2 cellular contexts compared by ENCODE assay signal in genomic region chr11:96254854-96255253, GRCh38.
TF ChIP-seq lines count a peak whose summit lies in the region.

No MANE protein-coding gene starts in this region.

TF ChIP-seq in WTC11, 78 proteins besides CTCF, POLR2A, EP300 and RAD21 (continued from another document and continues in another):
- TF ChIP-seq, protein P1, sequence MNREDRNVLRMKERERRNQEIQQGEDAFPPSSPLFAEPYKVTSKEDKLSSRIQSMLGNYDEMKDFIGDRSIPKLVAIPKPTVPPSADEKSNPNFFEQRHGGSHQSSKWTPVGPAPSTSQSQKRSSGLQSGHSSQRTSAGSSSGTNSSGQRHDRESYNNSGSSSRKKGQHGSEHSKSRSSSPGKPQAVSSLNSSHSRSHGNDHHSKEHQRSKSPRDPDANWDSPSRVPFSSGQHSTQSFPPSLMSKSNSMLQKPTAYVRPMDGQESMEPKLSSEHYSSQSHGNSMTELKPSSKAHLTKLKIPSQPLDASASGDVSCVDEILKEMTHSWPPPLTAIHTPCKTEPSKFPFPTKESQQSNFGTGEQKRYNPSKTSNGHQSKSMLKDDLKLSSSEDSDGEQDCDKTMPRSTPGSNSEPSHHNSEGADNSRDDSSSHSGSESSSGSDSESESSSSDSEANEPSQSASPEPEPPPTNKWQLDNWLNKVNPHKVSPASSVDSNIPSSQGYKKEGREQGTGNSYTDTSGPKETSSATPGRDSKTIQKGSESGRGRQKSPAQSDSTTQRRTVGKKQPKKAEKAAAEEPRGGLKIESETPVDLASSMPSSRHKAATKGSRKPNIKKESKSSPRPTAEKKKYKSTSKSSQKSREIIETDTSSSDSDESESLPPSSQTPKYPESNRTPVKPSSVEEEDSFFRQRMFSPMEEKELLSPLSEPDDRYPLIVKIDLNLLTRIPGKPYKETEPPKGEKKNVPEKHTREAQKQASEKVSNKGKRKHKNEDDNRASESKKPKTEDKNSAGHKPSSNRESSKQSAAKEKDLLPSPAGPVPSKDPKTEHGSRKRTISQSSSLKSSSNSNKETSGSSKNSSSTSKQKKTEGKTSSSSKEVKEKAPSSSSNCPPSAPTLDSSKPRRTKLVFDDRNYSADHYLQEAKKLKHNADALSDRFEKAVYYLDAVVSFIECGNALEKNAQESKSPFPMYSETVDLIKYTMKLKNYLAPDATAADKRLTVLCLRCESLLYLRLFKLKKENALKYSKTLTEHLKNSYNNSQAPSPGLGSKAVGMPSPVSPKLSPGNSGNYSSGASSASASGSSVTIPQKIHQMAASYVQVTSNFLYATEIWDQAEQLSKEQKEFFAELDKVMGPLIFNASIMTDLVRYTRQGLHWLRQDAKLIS (CRISPR knock-in tag; IDR thresholded peaks at IDR 0.05; ENCODE audit: borderline replicate concordance): no peak
- TF ChIP-seq, protein P2, sequence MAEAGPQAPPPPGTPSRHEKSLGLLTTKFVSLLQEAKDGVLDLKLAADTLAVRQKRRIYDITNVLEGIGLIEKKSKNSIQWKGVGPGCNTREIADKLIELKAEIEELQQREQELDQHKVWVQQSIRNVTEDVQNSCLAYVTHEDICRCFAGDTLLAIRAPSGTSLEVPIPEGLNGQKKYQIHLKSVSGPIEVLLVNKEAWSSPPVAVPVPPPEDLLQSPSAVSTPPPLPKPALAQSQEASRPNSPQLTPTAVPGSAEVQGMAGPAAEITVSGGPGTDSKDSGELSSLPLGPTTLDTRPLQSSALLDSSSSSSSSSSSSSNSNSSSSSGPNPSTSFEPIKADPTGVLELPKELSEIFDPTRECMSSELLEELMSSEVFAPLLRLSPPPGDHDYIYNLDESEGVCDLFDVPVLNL (CRISPR knock-in tag; IDR thresholded peaks at IDR 0.05; ENCODE audit: borderline replicate concordance, low read depth): no peak
- TF ChIP-seq USF1 (CRISPR knock-in tag; IDR thresholded peaks at IDR 0.05) (no peak), SP1 (CRISPR knock-in tag; conservative IDR thresholded peaks at IDR 0.05) (no peak), JUN (CRISPR knock-in tag; IDR thresholded peaks at IDR 0.05) (no peak), IRF2 (CRISPR knock-in tag; IDR thresholded peaks at IDR 0.05; ENCODE audit: borderline replicate concordance, low read depth) (no peak), MYBL2 (CRISPR knock-in tag; IDR thresholded peaks at IDR 0.05) (no peak), ATF2 (CRISPR knock-in tag; IDR thresholded peaks at IDR 0.05; ENCODE audit: borderline replicate concordance, low read depth) (no peak), SMAD4 (CRISPR knock-in tag; IDR thresholded peaks at IDR 0.05) (no peak), CREM (CRISPR knock-in tag; IDR thresholded peaks at IDR 0.05) (no peak), CDX4 (CRISPR knock-in tag; IDR thresholded peaks at IDR 0.05; ENCODE audit: borderline replicate concordance) (no peak)
- TF ChIP-seq, protein P3, sequence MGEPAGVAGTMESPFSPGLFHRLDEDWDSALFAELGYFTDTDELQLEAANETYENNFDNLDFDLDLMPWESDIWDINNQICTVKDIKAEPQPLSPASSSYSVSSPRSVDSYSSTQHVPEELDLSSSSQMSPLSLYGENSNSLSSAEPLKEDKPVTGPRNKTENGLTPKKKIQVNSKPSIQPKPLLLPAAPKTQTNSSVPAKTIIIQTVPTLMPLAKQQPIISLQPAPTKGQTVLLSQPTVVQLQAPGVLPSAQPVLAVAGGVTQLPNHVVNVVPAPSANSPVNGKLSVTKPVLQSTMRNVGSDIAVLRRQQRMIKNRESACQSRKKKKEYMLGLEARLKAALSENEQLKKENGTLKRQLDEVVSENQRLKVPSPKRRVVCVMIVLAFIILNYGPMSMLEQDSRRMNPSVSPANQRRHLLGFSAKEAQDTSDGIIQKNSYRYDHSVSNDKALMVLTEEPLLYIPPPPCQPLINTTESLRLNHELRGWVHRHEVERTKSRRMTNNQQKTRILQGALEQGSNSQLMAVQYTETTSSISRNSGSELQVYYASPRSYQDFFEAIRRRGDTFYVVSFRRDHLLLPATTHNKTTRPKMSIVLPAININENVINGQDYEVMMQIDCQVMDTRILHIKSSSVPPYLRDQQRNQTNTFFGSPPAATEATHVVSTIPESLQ (CRISPR knock-in tag; IDR thresholded peaks at IDR 0.05): no peak

TF ChIP-seq in SK-N-SH, 30 proteins besides CTCF, POLR2A, EP300 and RAD21 (continued from another document):
- TF ChIP-seq REST (IDR thresholded peaks at IDR 0.05; ENCODE audit: low read depth, low read length) (no peak), SIN3A (IDR thresholded peaks at IDR 0.05; ENCODE audit: borderline replicate concordance, low read depth, low read length) (no peak), FOXM1 (IDR thresholded peaks at IDR 0.05; ENCODE audit: low read depth) (no peak), POLR2AphosphoS5 (IDR thresholded peaks at IDR 0.05; ENCODE audit: low read depth, low read length) (no peak)
